ENCODE assay signal across 9 cellular contexts in genomic region chr18:53567935-53568574, GRCh38.
DNase-seq lines count a peak whose midpoint lies in the region; ATAC-seq and TF ChIP-seq lines count a peak whose summit lies in the region.
"Had no signal": no experiment of that assay in that cellular context is flagged by ENCODE, and none has a peak within 500 bp of the region (broad histone marks: within the 10 kb centered on the region; RNA-seq: fewer than 3 reads in every experiment).

No MANE protein-coding gene starts in this region.

- no peaks in the 10 kb centered on the region for H3K27me3 Mint-ChIP-seq in progenitor cell of endocrine pancreas

- H3K4me1 Mint-ChIP-seq in progenitor cell of endocrine pancreas (ENCODE audit: low read depth) = no peaks in the 10 kb centered on the region

- peaks cover 4% of the 10 kb centered on the region for H3K9me3 Mint-ChIP-seq in progenitor cell of endocrine pancreas (ENCODE audit: low read depth)

- no peaks in the 10 kb centered on the region for H3K36me3 Mint-ChIP-seq in progenitor cell of endocrine pancreas (ENCODE audit: insufficient read depth)
- H3K36me3 Mint-ChIP-seq: activated naive CD8-positive, alpha-beta T cell had no signal

- ATAC-seq in GM21360 (IDR thresholded peaks at IDR 0.05; ENCODE audit: unreplicated experiment) (no peak), HG03457 (IDR thresholded peaks at IDR 0.05; ENCODE audit: unreplicated experiment) (no peak)

- peak; percentile 66 for TF ChIP-seq CTCF in progenitor cell of endocrine pancreas (IDR thresholded peaks at IDR 0.05; ENCODE audit: unreplicated experiment)

- H3K4me3 Mint-ChIP-seq in progenitor cell of endocrine pancreas (ENCODE audit: low read depth) = no peak overlapping the region
- H3K4me3 Mint-ChIP-seq: activated naive CD8-positive, alpha-beta T cell had no signal

- no peak overlapping the region for H3K27ac Mint-ChIP-seq in progenitor cell of endocrine pancreas
- H3K27ac Mint-ChIP-seq: activated naive CD8-positive, alpha-beta T cell had no signal

- peak; percentile 9 for DNase-seq in NCI-H510A treated with DMSO at 0.1 percent for 48 hours (lab: John Stamatoyannopoulos, UW)
- no peak for DNase-seq in NCI-H510A (lab: John Stamatoyannopoulos, UW)
- peak; percentile 3 for DNase-seq in HPDE6-E6E7 (ENCODE audit: extremely low spot score)
- peak; percentile 19 for DNase-seq in RPMI7951 (ENCODE audit: low read depth)
- DNase-seq in fibroblast of peridontal ligament (ENCODE audit: extremely low read depth) = peak; percentile 65
- no peak for DNase-seq in progenitor cell of endocrine pancreas (ENCODE audit: low spot score, unreplicated experiment)

Comparison
In these comparisons a context has a peak if more than half of its experiments do, and no peak if none do; other contexts are left out.
1. DNase-seq: peak in NCI-H510A treated with DMSO at 0.1 percent for 48 hours (single experiment), HPDE6-E6E7 (single experiment), RPMI7951 (single experiment) and fibroblast of peridontal ligament (single experiment); none in NCI-H510A (single experiment) and progenitor cell of endocrine pancreas (single experiment).